ENCODE assay signal across 21 cellular contexts in genomic region chr17:56292628-56293027, GRCh38.
DNase-seq lines count a peak whose midpoint lies in the region; ATAC-seq and TF ChIP-seq lines count a peak whose summit lies in the region.
"Had no signal": no experiment of that assay in that cellular context is flagged by ENCODE, and none has a peak within 500 bp of the region (broad histone marks: within the 10 kb centered on the region; RNA-seq: fewer than 3 reads in every experiment).

No MANE protein-coding gene starts in this region.

- no peak for TF ChIP-seq CTCF in IMR-90 (conservative IDR thresholded peaks at IDR 0.05; ENCODE audit: low read depth, low read length)
- no peak for TF ChIP-seq CTCF in osteoblast (IDR thresholded peaks at IDR 0.05; ENCODE audit: extremely low read depth, low read depth, low read length)
- no peak for TF ChIP-seq CTCF in Calu3 (IDR thresholded peaks at IDR 0.05; ENCODE audit: unreplicated experiment)
- TF ChIP-seq CTCF in gastrocnemius medialis (IDR thresholded peaks at IDR 0.05 in 4 of 5, conservative IDR thresholded peaks at IDR 0.05 in 1 of 5): no peak

- no peak overlapping the region for H3K56ac ChIP-seq in IMR-90 (ENCODE audit: extremely low read depth, insufficient read depth, low read length)

- H3K9me3 Mint-ChIP-seq in activated T-cell treated with anti-CD3 and anti-CD28 coated beads, Interleukin-2, amount 50 U/mL, for 24 hours: no peaks in the 10 kb centered on the region
- peaks cover 2% of the 10 kb centered on the region for H3K9me3 Mint-ChIP-seq in activated naive CD8-positive, alpha-beta T cell treated with anti-CD3 and anti-CD28 coated beads for 36 hours
- no peaks in the 10 kb centered on the region for H3K9me3 Mint-ChIP-seq in Calu3 (ENCODE audit: low read depth, unreplicated experiment)
- H3K9me3 Mint-ChIP-seq: dendritic cell treated with granulocyte-macrophage colony-stimulating factor and Interleukin-4, amounts not matched to agents 40 ng/mL and 50 ng/mL, for 4 days; nephron; T-helper 2 cell treated with Interferon-gamma antibody and Interleukin-4, amounts not matched to agents 5 μg/mL and 100 μg/mL, for 36 hours had no signal

- H3K79me1 ChIP-seq in IMR-90 (ENCODE audit: low read depth in 1 of 2, low read length in 2 of 2): no peaks in the 10 kb centered on the region

- H3K14ac ChIP-seq in IMR-90 (replicated peaks; ENCODE audit: low read depth, low read length): no peak overlapping the region; the same call in 1 of the 2 replicates

- H3K9me1 ChIP-seq in IMR-90 (ENCODE audit: insufficient read depth, low read length): no peaks in the 10 kb centered on the region; the same call in 1 of the 2 replicates

- H3K27me3 ChIP-seq in IMR-90 (ENCODE audit: control insufficient read depth, insufficient read depth, low read length) (no peaks in the 10 kb centered on the region), osteoblast (ENCODE audit: insufficient read depth, low read length) (no peaks in the 10 kb centered on the region), gastrocnemius medialis (no peaks in the 10 kb centered on the region)
- H3K27me3 ChIP-seq: hepatocyte, testis had no signal

- TF ChIP-seq RAD21 in IMR-90 (IDR thresholded peaks at IDR 0.05; ENCODE audit: low read length): no peak

- dilution Hi-C loops in IMR-90 (cut with HindIII; ENCODE audit: low sequenced_read_pairs, unreplicated experiment): no loop called here

- H3K4me1 Mint-ChIP-seq in activated T-cell treated with anti-CD3 and anti-CD28 coated beads, Interleukin-2, amount 50 U/mL, for 24 hours (ENCODE audit: low read depth): peaks cover 37% of the 10 kb centered on the region
- H3K4me1 Mint-ChIP-seq in activated naive CD8-positive, alpha-beta T cell treated with anti-CD3 and anti-CD28 coated beads for 36 hours: peaks cover 34% of the 10 kb centered on the region
- H3K4me1 Mint-ChIP-seq in Calu3 (ENCODE audit: low read depth, unreplicated experiment): peaks cover 9% of the 10 kb centered on the region

- intact Hi-C loops in IMR-90 (cut with micrococcal nuclease) (loop anchor here (5.0 to 10.0 kb wide), 2 partner anchors 150 to 402 kb away; no protein-coding TSS in a partner anchor), Calu3 (cut with micrococcal nuclease; ENCODE audit: unreplicated experiment) (no loop called here), gastrocnemius medialis (cut with DNase I; ENCODE audit: low total_unique reads) (no loop called here)

- no peaks in the 10 kb centered on the region for H3K79me2 ChIP-seq in osteoblast (ENCODE audit: insufficient read depth, low read length)
- H3K79me2 ChIP-seq: hepatocyte, parathyroid adenoma had no signal

- ATAC-seq in IMR-90 (ENCODE audit: low read depth): no peak
- no peak for ATAC-seq in gastrocnemius medialis
- no peak for ATAC-seq in GM19463 (IDR thresholded peaks at IDR 0.05; ENCODE audit: unreplicated experiment)
- ATAC-seq: HepG2, Panc1, sciatic nerve had no signal

- H2BK120ac ChIP-seq in IMR-90 (ENCODE audit: low read depth, low read length): peak overlapping the region; percentile 54

- peak overlapping the region; percentile 69 for H2BK5ac ChIP-seq in IMR-90 (ENCODE audit: low read depth, low read length, poor library complexity, severe bottlenecking)

- H2AK5ac ChIP-seq in IMR-90 (ENCODE audit: low read depth, low read length): no peak overlapping the region

- BruUV-seq in IMR-90 (replicated peaks; lab: Mats Ljungman, UMichigan) (no TSS peak), Calu3 (replicated peaks; lab: Mats Ljungman, UMichigan) (no TSS peak)

- H3K9ac ChIP-seq in IMR-90 (ENCODE audit: low read depth, low read length): no peak overlapping the region
- H3K9ac ChIP-seq: parathyroid adenoma had no signal

- no peak overlapping the region for H2AK9ac ChIP-seq in IMR-90 (replicated peaks; ENCODE audit: low read depth, low read length, poor library complexity)

- H2AFZ ChIP-seq in IMR-90 (replicated peaks; ENCODE audit: low read length, poor library complexity): no peak overlapping the region
- no peak overlapping the region for H2AFZ ChIP-seq in osteoblast (ENCODE audit: low read length)
- H2AFZ ChIP-seq: hepatocyte, parathyroid adenoma had no signal

- H3K9me3 ChIP-seq in IMR-90 (ENCODE audit: control insufficient read depth, insufficient read depth, low read length): peaks cover 2% of the 10 kb centered on the region; the same call in 1 of the 2 replicates
- no peaks in the 10 kb centered on the region for H3K9me3 ChIP-seq in osteoblast (ENCODE audit: low read depth, low read length)
- no peaks in the 10 kb centered on the region for H3K9me3 ChIP-seq in gastrocnemius medialis
- H3K9me3 ChIP-seq: testis had no signal

- no peak overlapping the region for H3K23ac ChIP-seq in IMR-90 (ENCODE audit: low read depth, low read length)

- in situ Hi-C loops in IMR-90 (cut with MboI; ENCODE audit: low sequenced_read_pairs) (no loop called here), gastrocnemius medialis (cut with MboI; ENCODE audit: low sequenced_read_pairs in 4 of 4) (no loop called here)

- peak overlapping the region; percentile 71; the same call in 1 of the 2 replicates for H3K18ac ChIP-seq in IMR-90 (ENCODE audit: low read depth, low read length)

- H3K4me3 ChIP-seq in IMR-90 (ENCODE audit: insufficient read depth, low read depth, low read length): no peak overlapping the region
- no peak overlapping the region for H3K4me3 ChIP-seq in osteoblast (ENCODE audit: insufficient read depth, low read length)
- no peak overlapping the region for H3K4me3 ChIP-seq in gastrocnemius medialis
- H3K4me3 ChIP-seq: hepatocyte, testis had no signal

- no peaks in the 10 kb centered on the region for H3K36me3 Mint-ChIP-seq in activated T-cell treated with anti-CD3 and anti-CD28 coated beads, Interleukin-2, amount 50 U/mL, for 24 hours (ENCODE audit: low read depth)
- no peaks in the 10 kb centered on the region for H3K36me3 Mint-ChIP-seq in activated naive CD8-positive, alpha-beta T cell treated with anti-CD3 and anti-CD28 coated beads for 36 hours
- no peaks in the 10 kb centered on the region for H3K36me3 Mint-ChIP-seq in Calu3 (ENCODE audit: insufficient read depth, unreplicated experiment)

- H3K4me3 Mint-ChIP-seq in activated T-cell treated with anti-CD3 and anti-CD28 coated beads, Interleukin-2, amount 50 U/mL, for 24 hours: no peak overlapping the region
- no peak overlapping the region for H3K4me3 Mint-ChIP-seq in activated naive CD8-positive, alpha-beta T cell treated with anti-CD3 and anti-CD28 coated beads for 36 hours
- no peak overlapping the region for H3K4me3 Mint-ChIP-seq in Calu3 (ENCODE audit: low read depth, unreplicated experiment)
- H3K4me3 Mint-ChIP-seq: dendritic cell treated with granulocyte-macrophage colony-stimulating factor and Interleukin-4, amounts not matched to agents 40 ng/mL and 50 ng/mL, for 4 days; nephron; T-helper 2 cell treated with Interferon-gamma antibody and Interleukin-4, amounts not matched to agents 5 μg/mL and 100 μg/mL, for 36 hours had no signal

- POLR2A ChIA-PET in IMR-90 (lab: Charles Lee; ENCODE audit: unreplicated experiment): no interaction called here

- peaks cover 9% of the 10 kb centered on the region for H3K4me1 ChIP-seq in IMR-90 (ENCODE audit: control insufficient read depth, insufficient read depth, low read length)
- peaks cover 49% of the 10 kb centered on the region for H3K4me1 ChIP-seq in osteoblast (ENCODE audit: insufficient read depth, low read length)
- H3K4me1 ChIP-seq in gastrocnemius medialis: peaks cover 5 to 11% of the 10 kb centered on the region in 2 donors
- H3K4me1 ChIP-seq: parathyroid adenoma, testis had no signal

- H3K4ac ChIP-seq in IMR-90 (ENCODE audit: low read depth, low read length): peak overlapping the region; percentile 39; the same call in 1 of the 2 replicates

- no peak overlapping the region for H3K27ac ChIP-seq in IMR-90 (ENCODE audit: insufficient read depth, low read length)
- peak overlapping the region; percentile 2 for H3K27ac ChIP-seq in osteoblast (ENCODE audit: low read depth, low read length)
- no peak overlapping the region for H3K27ac ChIP-seq in gastrocnemius medialis
- H3K27ac ChIP-seq: hepatocyte, parathyroid adenoma, testis had no signal

- H4K20me1 ChIP-seq in IMR-90 (ENCODE audit: insufficient read depth, low read length) (no peaks in the 10 kb centered on the region), osteoblast (ENCODE audit: insufficient read depth, low read length) (no peaks in the 10 kb centered on the region)

- H3K4me2 ChIP-seq in IMR-90 (ENCODE audit: low read depth, low read length) (no peak overlapping the region), osteoblast (ENCODE audit: insufficient read depth, low read length) (peak overlapping the region; percentile 17)
- H3K4me2 ChIP-seq: hepatocyte had no signal

- no peak for DNase-seq in activated T-cell treated with anti-CD3 and anti-CD28 coated beads, Interleukin-2, amount 50 U/mL, for 24 hours
- DNase-seq in activated T-cell treated with anti-CD3 and anti-CD28 coated beads, Interleukin-2, amount 50 U/mL, for 1 hour: no peak
- DNase-seq in IMR-90 (no peak), osteoblast (ENCODE audit: insufficient read length, low spot score, missing footprints) (no peak), Calu3 (no peak), gastrocnemius medialis (no peak)
- DNase-seq in activated naive CD8-positive, alpha-beta T cell treated with anti-CD3 and anti-CD28 coated beads for 36 hours: peak; percentile 6
- DNase-seq: activated effector memory CD4-positive, alpha-beta T cell treated with Interleukin-2 at 50 U/mL for 16 hours; GOT3; NCI-H1436 treated with DMSO at 0.1 percent for 48 hours; NCI-H510A treated with DMSO at 0.1 percent for 48 hours; testis had no signal

- H3K36me3 ChIP-seq in IMR-90 (ENCODE audit: control insufficient read depth, insufficient read depth, low read length): no peaks in the 10 kb centered on the region
- H3K36me3 ChIP-seq in osteoblast (ENCODE audit: insufficient read depth, low read length): no peaks in the 10 kb centered on the region
- H3K36me3 ChIP-seq in gastrocnemius medialis: no peaks in the 10 kb centered on the region

- H2BK15ac ChIP-seq in IMR-90 (ENCODE audit: low read depth, low read length): no peak overlapping the region

- peak overlapping the region; percentile 2 for H3K27ac Mint-ChIP-seq in activated T-cell treated with anti-CD3 and anti-CD28 coated beads, Interleukin-2, amount 50 U/mL, for 24 hours
- no peak overlapping the region for H3K27ac Mint-ChIP-seq in activated naive CD8-positive, alpha-beta T cell treated with anti-CD3 and anti-CD28 coated beads for 36 hours
- no peak overlapping the region for H3K27ac Mint-ChIP-seq in Calu3 (ENCODE audit: unreplicated experiment)
- H3K27ac Mint-ChIP-seq: dendritic cell treated with granulocyte-macrophage colony-stimulating factor and Interleukin-4, amounts not matched to agents 40 ng/mL and 50 ng/mL, for 4 days; nephron; T-helper 2 cell treated with Interferon-gamma antibody and Interleukin-4, amounts not matched to agents 5 μg/mL and 100 μg/mL, for 36 hours had no signal

- peak overlapping the region; percentile 15 for H2BK20ac ChIP-seq in IMR-90 (ENCODE audit: low read depth, low read length)

- H4K91ac ChIP-seq in IMR-90 (ENCODE audit: insufficient read depth, low read depth, low read length): no peak overlapping the region

- CTCF ChIA-PET in IMR-90 (lab: Yijun Ruan, JAX) (no interaction called here), Calu3 (lab: Charles Lee) (no interaction called here)

- H4K8ac ChIP-seq in IMR-90 (ENCODE audit: low read depth in 2 of 2, low read length in 2 of 2): peak overlapping the region in 1 of 2 experiments; percentile 24; a peak in 2 of 4 replicates

- TF ChIP-seq POLR2A in IMR-90 (IDR thresholded peaks at IDR 0.05; ENCODE audit: low read depth, low read length) (no peak), gastrocnemius medialis (IDR thresholded peaks at IDR 0.05) (no peak)

- H3K27me3 Mint-ChIP-seq in activated T-cell treated with anti-CD3 and anti-CD28 coated beads, Interleukin-2, amount 50 U/mL, for 24 hours: no peaks in the 10 kb centered on the region
- no peaks in the 10 kb centered on the region for H3K27me3 Mint-ChIP-seq in activated naive CD8-positive, alpha-beta T cell treated with anti-CD3 and anti-CD28 coated beads for 36 hours
- peaks cover 12% of the 10 kb centered on the region for H3K27me3 Mint-ChIP-seq in Calu3 (ENCODE audit: unreplicated experiment)
- H3K27me3 Mint-ChIP-seq: dendritic cell treated with granulocyte-macrophage colony-stimulating factor and Interleukin-4, amounts not matched to agents 40 ng/mL and 50 ng/mL, for 4 days had no signal

- H4K5ac ChIP-seq in IMR-90 (ENCODE audit: low read depth, low read length): peak overlapping the region; percentile 53; the same call in 1 of the 2 replicates
